In the genomic region with DNA sequence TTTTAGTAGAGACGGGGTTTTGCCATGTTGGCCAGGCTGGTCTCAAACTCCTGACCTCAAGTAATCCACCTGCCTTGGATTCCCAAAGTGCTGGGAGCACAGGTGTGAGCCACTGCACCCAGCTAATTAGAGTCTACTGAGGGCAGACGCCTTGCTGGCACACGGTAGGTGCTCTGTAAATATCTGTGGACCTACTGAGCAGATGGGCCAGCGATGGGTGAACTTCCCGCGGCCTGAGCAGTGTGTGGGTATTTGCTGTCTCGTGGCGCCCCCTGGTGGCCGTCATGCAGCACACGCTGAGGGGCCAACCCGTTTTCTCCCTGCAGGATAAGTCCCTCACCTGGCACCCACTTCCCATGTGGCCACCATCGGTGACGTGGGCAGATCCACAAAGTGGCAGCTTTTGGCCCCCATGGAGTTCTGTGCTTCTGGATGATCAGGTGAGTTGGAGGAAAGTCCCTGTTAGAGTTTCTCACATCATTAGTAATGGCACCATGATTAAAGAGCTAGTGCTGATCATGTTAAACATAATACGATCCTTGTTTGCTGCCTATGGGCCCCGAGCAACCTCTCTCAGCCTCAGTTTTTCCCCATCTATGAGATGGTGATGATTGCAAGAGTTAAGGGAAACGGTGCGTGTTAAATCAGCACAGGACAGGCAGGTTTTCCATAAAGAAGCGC, we compare ENCODE assay signal across 8 cellular contexts. TPM values are rescaled to one million over a fixed set of nuclear protein-coding genes. Genes with fewer than 3 reads are reported as not detected.
DNase-seq lines count a peak whose midpoint lies in the region; ATAC-seq and TF ChIP-seq lines count a peak whose summit lies in the region.

No MANE protein-coding gene starts in this region.

- ATAC-seq in left ventricle myocardium superior (peak; percentile 78), HG02840 (IDR thresholded peaks at IDR 0.05; ENCODE audit: low FRiP score, unreplicated experiment) (no peak)

- intact Hi-C loops in left ventricle myocardium superior (cut with micrococcal nuclease) = no loop called here

- TF ChIP-seq CTCF in AG09319 (IDR thresholded peaks at IDR 0.05; ENCODE audit: low read depth, low read length) = peak; percentile 89
- TF ChIP-seq CTCF in GM20000 (IDR thresholded peaks at IDR 0.05; ENCODE audit: extremely low read depth, missing control alignments) = peak; percentile 72

- DNase-seq in AG09319 (ENCODE audit: extremely low read depth, low read depth) (peak; percentile 37), GM20000 (ENCODE audit: low spot score) (peak; percentile 82), NCI-H1048 (lab: John Stamatoyannopoulos, UW) (peak; percentile 50), T-helper 2 cell (peak; percentile 60 to 77 (median 68)), amniotic epithelial cell (ENCODE audit: low read depth) (peak; percentile 66), left ventricle myocardium superior (peak; percentile 88), retina (peak; percentile 87)

RNA-seq across cellular contexts. Expression of a gene that starts 40.7 kb away (rescaled TPM):
- total RNA-seq in left ventricle myocardium superior = 37.1 TPM

RNA-seq across cellular contexts. Expression of a gene that starts 57.0 kb away (rescaled TPM):
- total RNA-seq in left ventricle myocardium superior = 9.5 TPM

Comparison
In these comparisons a context has a peak if more than half of its experiments do, and no peak if none do; other contexts are left out.
1. DNase-seq: peak in every context shown above with its lines; median percentile 88 in left ventricle myocardium superior; 87 in retina; 82 in GM20000; 68 in T-helper 2 cell; 66 in amniotic epithelial cell; 50 in NCI-H1048; 37 in AG09319.